In genomic region chr11:34501500-34501899, GRCh38 we compare ENCODE assay signal across 11 cellular contexts. TPM values are rescaled to one million over a fixed set of nuclear protein-coding genes. Genes with fewer than 3 reads are reported as not detected.
A peak's percentile ranks its signal among the peaks of the same experiment; 100 is the strongest.
DNase-seq lines count a peak whose midpoint lies in the region; ATAC-seq and FAIRE-seq lines count a peak whose summit lies in the region.
"Had no signal": no experiment of that assay in that cellular context is flagged by ENCODE, and none has a peak within 500 bp of the region (broad histone marks: within the 10 kb centered on the region; RNA-seq: fewer than 3 reads in every experiment).

No MANE protein-coding gene starts in this region.

- H3K27me3 ChIP-seq in skeletal muscle satellite cell (ENCODE audit: control insufficient read depth, insufficient read depth, low read length), result peaks cover 21% of the 10 kb centered on the region

- ATAC-seq in GM21529 (IDR thresholded peaks at IDR 0.05; ENCODE audit: unreplicated experiment) (peak; percentile 41), HG03432 (IDR thresholded peaks at IDR 0.05; ENCODE audit: unreplicated experiment) (no peak), HG03342 (IDR thresholded peaks at IDR 0.05; ENCODE audit: unreplicated experiment) (no peak), GM21360 (IDR thresholded peaks at IDR 0.05; ENCODE audit: unreplicated experiment) (no peak)

- H3K9me3 ChIP-seq in skeletal muscle satellite cell (replicated peaks; ENCODE audit: low read length), result no peaks in the 10 kb centered on the region

- peak; percentile 93 for FAIRE-seq in RCC 7860 (lab: Jason Lieb, UNC)
- FAIRE-seq: endometrium had no signal

- no peaks in the 10 kb centered on the region for H3K36me3 ChIP-seq in skeletal muscle satellite cell (ENCODE audit: insufficient read depth, low read length)

- no peak overlapping the region for H3K4me3 ChIP-seq in skeletal muscle satellite cell (ENCODE audit: low read length)

- H3K4me1 ChIP-seq in skeletal muscle satellite cell (ENCODE audit: control insufficient read depth, insufficient read depth, low read length), result peaks cover 17% of the 10 kb centered on the region

- peak; percentile 82 for DNase-seq in RCC 7860 (ENCODE audit: low spot score)
- peak; percentile 74 for DNase-seq in fibroblast of the conjunctiva (ENCODE audit: low read depth)
- DNase-seq in activated effector memory CD4-positive, alpha-beta T cell treated with Interleukin-2 at 50 U/mL for 16 hours, result no peak
- DNase-seq: naive B cell, SHP77 treated with DMSO at 0.1 percent for 48 hours had no signal

- H3K4me2 ChIP-seq in skeletal muscle satellite cell (ENCODE audit: low read length), result peak overlapping the region; percentile 41

- H3K9ac ChIP-seq in skeletal muscle satellite cell (ENCODE audit: low read depth, low read length), result peak overlapping the region; percentile 7

RNA-seq across cellular contexts. Expression of gene ELF5, which starts 12.1 kb away (rescaled TPM):
- total RNA-seq in skeletal muscle satellite cell (2012; rRNA removed), result not detected in 2 replicates
